17 cellular contexts compared by ENCODE assay signal in genomic region chr9:3330792-3331420, GRCh38.
DNase-seq lines count a peak whose midpoint lies in the region; ATAC-seq and TF ChIP-seq lines count a peak whose summit lies in the region.
"Had no signal": no experiment of that assay in that cellular context is flagged by ENCODE, and none has a peak within 500 bp of the region (broad histone marks: within the 10 kb centered on the region; RNA-seq: fewer than 3 reads in every experiment).

No MANE protein-coding gene starts in this region.

- no peaks in the 10 kb centered on the region for H3K9me3 ChIP-seq in GM23248 (ENCODE audit: low read depth)
- H3K9me3 ChIP-seq in RWPE2 (ENCODE audit: severe bottlenecking) = no peaks in the 10 kb centered on the region
- H3K9me3 ChIP-seq: pancreas had no signal

- H3K4me3 ChIP-seq in GM23248 (no peak overlapping the region), RWPE2 (ENCODE audit: severe bottlenecking) (no peak overlapping the region), epithelial cell of proximal tubule (ENCODE audit: low read depth, low read length) (no peak overlapping the region), retinal pigment epithelial cell (ENCODE audit: low read length) (no peak overlapping the region)
- H3K4me3 ChIP-seq: pancreas had no signal

- peaks cover 6% of the 10 kb centered on the region; the same call in 1 of the 2 replicates for H3F3A ChIP-seq in GM23248 (ENCODE audit: insufficient read depth)

- H3K9ac ChIP-seq in GM23248 = no peak overlapping the region

- H3K4me2 ChIP-seq in GM23248 (ENCODE audit: unreplicated experiment) = no peak overlapping the region

- H3K27me3 ChIP-seq in GM23248 (replicated peaks; ENCODE audit: insufficient read depth) = no peaks in the 10 kb centered on the region
- no peaks in the 10 kb centered on the region for H3K27me3 ChIP-seq in RWPE2 (ENCODE audit: insufficient read depth, poor library complexity, severe bottlenecking)
- H3K27me3 ChIP-seq: pancreas had no signal

- ATAC-seq in RWPE2 (ENCODE audit: low read depth) (peak; percentile 92), GM19328 (IDR thresholded peaks at IDR 0.05; ENCODE audit: unreplicated experiment) (no peak), GM19467 (IDR thresholded peaks at IDR 0.05; ENCODE audit: unreplicated experiment) (no peak)
- ATAC-seq: activated CD4-positive, alpha-beta T cell treated with anti-CD3 and anti-CD28 coated beads for 36 hours; activated naive CD4-positive, alpha-beta T cell treated with anti-CD3 and anti-CD28 coated beads, Interleukin-2, amount 50 U/mL, for 72 hours had no signal

- no peak overlapping the region for H2AFZ ChIP-seq in GM23248

- TF ChIP-seq CTCF in RWPE2 (IDR thresholded peaks at IDR 0.05; ENCODE audit: poor library complexity, severe bottlenecking) = no peak
- TF ChIP-seq CTCF in epithelial cell of proximal tubule (conservative IDR thresholded peaks at IDR 0.05; ENCODE audit: low read depth, low read length) = no peak
- no peak for TF ChIP-seq CTCF in retinal pigment epithelial cell (conservative IDR thresholded peaks at IDR 0.05; ENCODE audit: low read depth, low read length)
- TF ChIP-seq CTCF in GM20000 (IDR thresholded peaks at IDR 0.05; ENCODE audit: extremely low read depth, missing control alignments) = no peak

- peak; percentile 73 for DNase-seq in GM23248
- no peak for DNase-seq in RWPE2 (ENCODE audit: low spot score)
- peak; percentile 16 for DNase-seq in epithelial cell of proximal tubule (ENCODE audit: low read depth)
- DNase-seq in retinal pigment epithelial cell (ENCODE audit: low read depth) = peak; percentile 28
- DNase-seq in GM20000 (ENCODE audit: low spot score) = no peak
- DNase-seq: activated CD4-positive, alpha-beta T cell treated with anti-CD3 and anti-CD28 coated beads for 36 hours; activated CD8-positive, alpha-beta memory T cell treated with anti-CD3 and anti-CD28 coated beads, Interleukin-2, amount 50 U/mL, for 48 hours; cerebellar nuclear complex; endodermal cell; NCI-H1930; pancreas; RPMI8226; stimulated activated CD4-positive, alpha-beta T cell treated with anti-CD3 and anti-CD28 coated beads, Interleukin-12 subunit alpha, Interleukin-12 subunit beta, amount 100 ng/mL, for 4 hours; T-helper 2 cell had no signal

- no peaks in the 10 kb centered on the region for H3K79me2 ChIP-seq in GM23248 (ENCODE audit: insufficient read depth)

- no peaks in the 10 kb centered on the region for H3K9me2 ChIP-seq in GM23248 (ENCODE audit: insufficient read depth)

- in situ Hi-C loops in GM23248 (cut with MboI) = no loop called here

- H3K36me3 ChIP-seq in GM23248 (ENCODE audit: low read depth) (no peaks in the 10 kb centered on the region), RWPE2 (ENCODE audit: low read depth) (no peaks in the 10 kb centered on the region)
- H3K36me3 ChIP-seq: pancreas had no signal

- no peaks in the 10 kb centered on the region for H4K20me1 ChIP-seq in GM23248 (ENCODE audit: insufficient read depth)

- H3K27ac ChIP-seq in GM23248 (no peak overlapping the region), RWPE2 (ENCODE audit: poor library complexity, severe bottlenecking) (no peak overlapping the region)
- H3K27ac ChIP-seq: pancreas had no signal

- peaks cover 3% of the 10 kb centered on the region; the same call in 1 of the 2 replicates for H3K4me1 ChIP-seq in GM23248 (ENCODE audit: insufficient read depth)
- H3K4me1 ChIP-seq in RWPE2 (ENCODE audit: insufficient read depth, poor library complexity, severe bottlenecking) = peaks cover 4% of the 10 kb centered on the region
- H3K4me1 ChIP-seq: pancreas had no signal

Comparison
In these comparisons a context has a peak if more than half of its experiments do, and no peak if none do; other contexts are left out.
1. DNase-seq: peak in GM23248 (single experiment), epithelial cell of proximal tubule (single experiment) and retinal pigment epithelial cell (single experiment); none in RWPE2 (single experiment) and GM20000 (single experiment).